Comparison of ENCODE assay signal across 40 cellular contexts in genomic region chrX:103100484-103100883, GRCh38. TPM values are rescaled to one million over a fixed set of nuclear protein-coding genes. Genes with fewer than 3 reads are reported as not detected.
"Had no signal": no experiment of that assay in that cellular context is flagged by ENCODE, and none has a peak within 500 bp of the region (broad histone marks: within the 10 kb centered on the region; RNA-seq: fewer than 3 reads in every experiment).

No MANE protein-coding gene starts in this region.

- H3K27me3 ChIP-seq: body of pancreas, brain microvascular endothelial cell had no signal

- H3K4me1 Mint-ChIP-seq: activated B cell treated with CpG ODN at 0.5 μM for 24 hours; activated CD4-positive, alpha-beta T cell treated with anti-CD3 and anti-CD28 coated beads, Interleukin-2, amount 10 ng/mL, durations not matched to agents 24 days and 14 days; activated naive CD8-positive, alpha-beta T cell treated with anti-CD3 and anti-CD28 coated beads for 36 hours; activated T-helper 17 cell treated with anti-CD3 and anti-CD28 coated beads, Interleukin-2, amount 50 U/mL, for 72 hours; central memory CD8-positive, alpha-beta T cell had no signal

- FAIRE-seq: astrocyte, TTC549 had no signal

- H3K4me1 ChIP-seq: adrenal gland, body of pancreas, breast epithelium had no signal

- DNase-seq: activated B cell treated with CpG ODN at 0.5 μM for 24 hours; activated CD4-positive, alpha-beta memory T cell treated with anti-CD3 and anti-CD28 coated beads for 36 hours; activated CD4-positive, alpha-beta T cell treated with anti-CD3 and anti-CD28 coated beads for 4 hours; activated CD4-positive, alpha-beta T cell treated with anti-CD3 and anti-CD28 coated beads, Interleukin-2, amount 10 ng/mL, durations not matched to agents 24 days and 14 days; activated CD4-positive, alpha-beta T cell treated with anti-CD3 and anti-CD28 coated beads, Interleukin-2, amount 50 U/mL, for 1 hour; activated CD4-positive, alpha-beta T cell treated with anti-CD3 and anti-CD28 coated beads, Interleukin-2, amount 50 U/mL, for 4 hours; activated CD4-positive, CD25-positive, alpha-beta regulatory T cell treated with anti-CD3 and anti-CD28 coated beads, Interleukin-2, amount 50 U/mL, for 72 hours; activated CD8-positive, alpha-beta memory T cell treated with anti-CD3 and anti-CD28 coated beads, Interleukin-2, amount 50 U/mL, for 4 hours; activated CD8-positive, alpha-beta T cell treated with anti-CD3 and anti-CD28 coated beads for 36 hours; activated effector memory CD4-positive, alpha-beta T cell treated with anti-CD3 and anti-CD28 coated beads, Interleukin-2, amount 50 U/mL, for 16 hours; activated gamma-delta T cell treated with Interleukin-2 at 50 U/mL for 16 hours; activated naive CD4-positive, alpha-beta T cell; activated naive CD4-positive, alpha-beta T cell treated with anti-CD3 and anti-CD28 coated beads for 36 hours; activated naive CD4-positive, alpha-beta T cell treated with anti-CD3 and anti-CD28 coated beads, Interleukin-2, amount 50 U/mL, for 16 hours; activated naive CD8-positive, alpha-beta T cell treated with anti-CD3 and anti-CD28 coated beads for 36 hours; activated T-cell treated with anti-CD3 and anti-CD28 coated beads for 4 hours; activated T-cell treated with anti-CD3 and anti-CD28 coated beads, Interleukin-2, amount 50 U/mL, for 1 hour; activated T-cell treated with anti-CD3 and anti-CD28 coated beads, Interleukin-2, amount 50 U/mL, for 4 hours; activated T-cell treated with anti-CD3 and anti-CD28 coated beads, Interleukin-2, amount 50 U/mL, for 72 hours; adrenal gland; amniotic stem cell; aorta; body of pancreas; brain microvascular endothelial cell; caudate nucleus; cerebellar nuclear complex; T-helper 1 cell; T-helper 2 cell; T-helper 9 cell had no signal

- H3K27me3 Mint-ChIP-seq: activated B cell treated with CpG ODN at 0.5 μM for 24 hours; activated CD4-positive, alpha-beta memory T cell treated with anti-CD3 and anti-CD28 coated beads for 36 hours; activated CD4-positive, alpha-beta T cell treated with anti-CD3 and anti-CD28 coated beads, Interleukin-2, amount 10 ng/mL, durations not matched to agents 24 days and 14 days; activated CD8-positive, alpha-beta T cell treated with anti-CD3 and anti-CD28 coated beads for 36 hours; activated T-helper 17 cell treated with anti-CD3 and anti-CD28 coated beads, Interleukin-2, amount 50 U/mL, for 72 hours; central memory CD8-positive, alpha-beta T cell had no signal

- H3K36me3 Mint-ChIP-seq: activated CD4-positive, alpha-beta memory T cell treated with anti-CD3 and anti-CD28 coated beads for 36 hours; activated naive CD4-positive, alpha-beta T cell treated with anti-CD3 and anti-CD28 coated beads, Interleukin-2, amount 50 U/mL, for 72 hours; activated naive CD8-positive, alpha-beta T cell treated with anti-CD3 and anti-CD28 coated beads for 36 hours had no signal

- H3K27ac ChIP-seq: adrenal gland, body of pancreas, brain microvascular endothelial cell, breast epithelium, VCaP had no signal

- H3K36me3 ChIP-seq: adrenal gland, brain microvascular endothelial cell, breast epithelium had no signal

- H3K9me3 ChIP-seq: adrenal gland, body of pancreas, breast epithelium had no signal

- ATAC-seq: activated CD8-positive, alpha-beta T cell treated with anti-CD3 and anti-CD28 coated beads for 36 hours; activated naive CD4-positive, alpha-beta T cell treated with anti-CD3 and anti-CD28 coated beads, Interleukin-2, amount 50 U/mL, for 72 hours; activated T-cell treated with anti-CD3 and anti-CD28 coated beads, Interleukin-2, amount 50 U/mL, for 4 hours; activated T-cell treated with anti-CD3 and anti-CD28 coated beads, Interleukin-2, amount 50 U/mL, for 72 hours; activated T-helper 17 cell treated with anti-CD3 and anti-CD28 coated beads, Interleukin-2, amount 50 U/mL, for 72 hours; body of pancreas had no signal

- H3K4me3 Mint-ChIP-seq: activated B cell treated with CpG ODN at 0.5 μM for 24 hours; activated CD4-positive, alpha-beta memory T cell treated with anti-CD3 and anti-CD28 coated beads for 36 hours; activated CD4-positive, alpha-beta T cell treated with anti-CD3 and anti-CD28 coated beads, Interleukin-2, amount 10 ng/mL, durations not matched to agents 24 days and 14 days; activated CD8-positive, alpha-beta T cell treated with anti-CD3 and anti-CD28 coated beads for 36 hours; activated naive CD4-positive, alpha-beta T cell treated with anti-CD3 and anti-CD28 coated beads for 36 hours; activated naive CD8-positive, alpha-beta T cell treated with anti-CD3 and anti-CD28 coated beads for 36 hours; activated T-cell treated with anti-CD3 and anti-CD28 coated beads, Interleukin-2, amount 50 U/mL, for 4 hours; activated T-cell treated with anti-CD3 and anti-CD28 coated beads, Interleukin-2, amount 50 U/mL, for 72 hours; activated T-helper 1 cell treated with anti-CD3 and anti-CD28 coated beads, Interleukin-12 subunit alpha, Interleukin-12 subunit beta, Interleukin-2, Interleukin-4 antibody, amounts not matched to agents 30 ng/mL and 10 ng/mL and 1 ng/mL, durations not matched to agents 14 hours and 24 hours and 36 hours; activated T-helper 17 cell treated with anti-CD3 and anti-CD28 coated beads, Interleukin-2, amount 50 U/mL, for 72 hours; central memory CD8-positive, alpha-beta T cell; T-helper 1 cell treated with Interleukin-12 subunit alpha and Interleukin-12 subunit beta and Interleukin-4 antibody, amounts not matched to agents 30 μg/mL and 1 μg/mL, for 36 hours; T-helper 2 cell treated with Interferon-gamma antibody and Interleukin-4, amounts not matched to agents 5 μg/mL and 100 μg/mL, for 36 hours had no signal

- H3K9me3 Mint-ChIP-seq: activated B cell treated with CpG ODN at 0.5 μM for 24 hours; activated CD4-positive, alpha-beta memory T cell treated with anti-CD3 and anti-CD28 coated beads for 36 hours; activated CD4-positive, alpha-beta T cell treated with anti-CD3 and anti-CD28 coated beads, Interleukin-2, amount 10 ng/mL, durations not matched to agents 24 days and 14 days; activated CD8-positive, alpha-beta T cell treated with anti-CD3 and anti-CD28 coated beads for 36 hours; activated naive CD4-positive, alpha-beta T cell treated with anti-CD3 and anti-CD28 coated beads for 36 hours; activated naive CD4-positive, alpha-beta T cell treated with anti-CD3 and anti-CD28 coated beads, Interleukin-2, amount 50 U/mL, for 72 hours; activated naive CD8-positive, alpha-beta T cell treated with anti-CD3 and anti-CD28 coated beads for 36 hours; activated T-cell treated with anti-CD3 and anti-CD28 coated beads, Interleukin-2, amount 50 U/mL, for 4 hours; activated T-cell treated with anti-CD3 and anti-CD28 coated beads, Interleukin-2, amount 50 U/mL, for 72 hours; activated T-helper 1 cell treated with anti-CD3 and anti-CD28 coated beads, Interleukin-12 subunit alpha, Interleukin-12 subunit beta, Interleukin-2, Interleukin-4 antibody, amounts not matched to agents 30 ng/mL and 10 ng/mL and 1 ng/mL, durations not matched to agents 14 hours and 24 hours and 36 hours; activated T-helper 17 cell treated with anti-CD3 and anti-CD28 coated beads, Interleukin-2, amount 50 U/mL, for 72 hours; central memory CD8-positive, alpha-beta T cell; T-helper 1 cell treated with Interleukin-12 subunit alpha and Interleukin-12 subunit beta and Interleukin-4 antibody, amounts not matched to agents 30 μg/mL and 1 μg/mL, for 36 hours; T-helper 2 cell treated with Interferon-gamma antibody and Interleukin-4, amounts not matched to agents 5 μg/mL and 100 μg/mL, for 36 hours had no signal

- H3K27ac Mint-ChIP-seq: activated B cell treated with CpG ODN at 0.5 μM for 24 hours; activated CD4-positive, alpha-beta memory T cell treated with anti-CD3 and anti-CD28 coated beads for 36 hours; activated CD4-positive, alpha-beta T cell treated with anti-CD3 and anti-CD28 coated beads, Interleukin-2, amount 10 ng/mL, durations not matched to agents 24 days and 14 days; activated CD8-positive, alpha-beta T cell treated with anti-CD3 and anti-CD28 coated beads for 36 hours; activated naive CD4-positive, alpha-beta T cell treated with anti-CD3 and anti-CD28 coated beads for 36 hours; activated naive CD4-positive, alpha-beta T cell treated with anti-CD3 and anti-CD28 coated beads, Interleukin-2, amount 50 U/mL, for 72 hours; activated naive CD8-positive, alpha-beta T cell treated with anti-CD3 and anti-CD28 coated beads for 36 hours; activated T-cell treated with anti-CD3 and anti-CD28 coated beads, Interleukin-2, amount 50 U/mL, for 72 hours; activated T-helper 1 cell treated with anti-CD3 and anti-CD28 coated beads, Interleukin-12 subunit alpha, Interleukin-12 subunit beta, Interleukin-2, Interleukin-4 antibody, amounts not matched to agents 30 ng/mL and 10 ng/mL and 1 ng/mL, durations not matched to agents 14 hours and 24 hours and 36 hours; activated T-helper 17 cell treated with anti-CD3 and anti-CD28 coated beads, Interleukin-2, amount 50 U/mL, for 72 hours; T-helper 1 cell treated with Interleukin-12 subunit alpha and Interleukin-12 subunit beta and Interleukin-4 antibody, amounts not matched to agents 30 μg/mL and 1 μg/mL, for 36 hours; T-helper 2 cell treated with Interferon-gamma antibody and Interleukin-4, amounts not matched to agents 5 μg/mL and 100 μg/mL, for 36 hours had no signal

- H3K4me3 ChIP-seq: adrenal gland, body of pancreas, breast epithelium had no signal

RNA-seq across cellular contexts. Expression of gene NXF3, which starts 7.5 kb away (rescaled TPM):
- total RNA-seq: activated B cell treated with CpG ODN at 0.5 μM for 24 hours; activated CD4-positive, alpha-beta memory T cell treated with anti-CD3 and anti-CD28 coated beads for 36 hours; activated CD4-positive, alpha-beta T cell treated with anti-CD3 and anti-CD28 coated beads, Interleukin-2, amount 10 ng/mL, durations not matched to agents 24 days and 14 days; activated CD8-positive, alpha-beta memory T cell treated with anti-CD3 and anti-CD28 coated beads for 36 hours; activated CD8-positive, alpha-beta T cell treated with anti-CD3 and anti-CD28 coated beads for 36 hours; activated naive CD4-positive, alpha-beta T cell treated with anti-CD3 and anti-CD28 coated beads for 36 hours; activated naive CD4-positive, alpha-beta T cell treated with anti-CD3 and anti-CD28 coated beads, Interleukin-2, amount 50 U/mL, for 72 hours; activated naive CD8-positive, alpha-beta T cell treated with anti-CD3 and anti-CD28 coated beads for 36 hours; activated T-cell treated with anti-CD3 and anti-CD28 coated beads, Interleukin-2, amount 50 U/mL, for 4 hours; activated T-helper 1 cell treated with anti-CD3 and anti-CD28 coated beads, Interleukin-12 subunit alpha, Interleukin-12 subunit beta, Interleukin-2, Interleukin-4 antibody, amounts not matched to agents 30 ng/mL and 10 ng/mL and 1 ng/mL, durations not matched to agents 14 hours and 24 hours and 36 hours; activated T-helper 17 cell treated with anti-CD3 and anti-CD28 coated beads, Interleukin-2, amount 50 U/mL, for 72 hours; astrocyte had no signal

RNA-seq across cellular contexts. Expression of gene BEX1, which starts 36.5 kb away (rescaled TPM):
- total RNA-seq: activated CD4-positive, alpha-beta T cell treated with anti-CD3 and anti-CD28 coated beads, Interleukin-2, amount 10 ng/mL, durations not matched to agents 24 days and 14 days; activated T-helper 1 cell treated with anti-CD3 and anti-CD28 coated beads, Interleukin-12 subunit alpha, Interleukin-12 subunit beta, Interleukin-2, Interleukin-4 antibody, amounts not matched to agents 30 ng/mL and 10 ng/mL and 1 ng/mL, durations not matched to agents 14 hours and 24 hours and 36 hours had no signal
